21 cellular contexts compared by ENCODE assay signal in the genomic region with DNA sequence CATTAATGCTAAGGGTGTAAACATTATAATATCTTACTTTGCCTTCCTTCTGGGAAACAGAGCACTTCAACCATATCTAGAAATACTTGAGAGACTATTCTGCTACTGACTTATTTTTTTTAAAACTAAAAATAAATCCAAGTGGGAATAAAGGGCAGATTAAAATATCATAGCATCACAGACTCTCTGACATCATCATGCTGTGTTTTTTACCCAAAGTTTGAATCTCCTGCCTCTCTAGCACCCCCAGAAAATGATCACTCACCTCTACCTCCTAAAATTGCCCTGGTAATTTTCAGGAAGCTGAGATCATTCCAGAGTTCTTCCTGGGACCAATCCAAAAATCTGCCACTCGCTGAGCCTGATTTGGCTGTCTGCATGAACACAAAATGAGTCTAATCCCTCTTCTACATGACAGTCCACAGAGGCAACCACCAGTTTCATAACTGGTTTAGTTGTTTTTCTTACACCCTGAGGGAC.
DNase-seq lines count a peak whose midpoint lies in the region; ATAC-seq and TF ChIP-seq lines count a peak whose summit lies in the region.
"Had no signal": no experiment of that assay in that cellular context is flagged by ENCODE, and none has a peak within 500 bp of the region (broad histone marks: within the 10 kb centered on the region; RNA-seq: fewer than 3 reads in every experiment).

No MANE protein-coding gene starts in this region.

- no peak for TF ChIP-seq POLR2A in thyroid gland (IDR thresholded peaks at IDR 0.05)
- TF ChIP-seq POLR2A in GM18505 (IDR thresholded peaks at IDR 0.05; ENCODE audit: borderline replicate concordance, extremely low read depth, insufficient read depth, insufficient read length): no peak

- ATAC-seq in GM18505 (IDR thresholded peaks at IDR 0.05; ENCODE audit: unreplicated experiment): no peak
- ATAC-seq: stimulated activated naive B cell treated with anti-CD40 and anti-IgM and Interleukin-4, amounts not matched to agents 10 μg/mL and 1 μg/mL and 100 μg/mL, for 72 hours; T-cell had no signal

- H3K36me3 ChIP-seq in left ventricle myocardium inferior (no peaks in the 10 kb centered on the region), thyroid gland (no peaks in the 10 kb centered on the region), brain microvascular endothelial cell (replicated peaks) (no peaks in the 10 kb centered on the region), A673 (ENCODE audit: insufficient read depth, low read length, poor library complexity, severe bottlenecking) (no peaks in the 10 kb centered on the region)
- H3K36me3 ChIP-seq: adrenal gland, sigmoid colon, vagina had no signal

- TF ChIP-seq CTCF in left ventricle myocardium inferior (IDR thresholded peaks at IDR 0.05; ENCODE audit: borderline replicate concordance) (no peak), thyroid gland (IDR thresholded peaks at IDR 0.05) (no peak), brain microvascular endothelial cell (IDR thresholded peaks at IDR 0.05; ENCODE audit: low read depth, low read length, missing control alignments) (no peak), A673 (conservative IDR thresholded peaks at IDR 0.05; ENCODE audit: low read depth, low read length) (no peak)

- CTCF ChIA-PET in A673 (lab: Charles Lee): no interaction called here

- H3K27ac ChIP-seq in left ventricle myocardium inferior (replicated peaks): peak overlapping the region; percentile 4
- no peak overlapping the region for H3K27ac ChIP-seq in thyroid gland
- no peak overlapping the region for H3K27ac ChIP-seq in brain microvascular endothelial cell
- H3K27ac ChIP-seq in A673 (ENCODE audit: low read depth, low read length, poor library complexity, severe bottlenecking): no peak overlapping the region
- H3K27ac ChIP-seq: 22Rv1, adrenal gland, sigmoid colon, vagina had no signal

- 50 to 69% methylated on average over 1 of the region's 1 CpG for WGBS in thyroid gland, 2 donors

- intact Hi-C loops in left ventricle myocardium inferior (cut with micrococcal nuclease) (no loop called here), thyroid gland (cut with DNase I) (no loop called here), A673 (cut with micrococcal nuclease; ENCODE audit: unreplicated experiment) (no loop called here)

- H3K4me1 ChIP-seq in left ventricle myocardium inferior: peaks cover 21% of the 10 kb centered on the region
- H3K4me1 ChIP-seq in thyroid gland: no peaks in the 10 kb centered on the region
- no peaks in the 10 kb centered on the region for H3K4me1 ChIP-seq in A673 (ENCODE audit: insufficient read depth, low read length, poor library complexity, severe bottlenecking)
- H3K4me1 ChIP-seq: adrenal gland, sigmoid colon, vagina had no signal

- no peaks in the 10 kb centered on the region for H3K9me3 ChIP-seq in left ventricle myocardium inferior (replicated peaks)
- H3K9me3 ChIP-seq in thyroid gland: no peaks in the 10 kb centered on the region
- H3K9me3 ChIP-seq in A673 (ENCODE audit: low read depth, low read length, poor library complexity, severe bottlenecking): no peaks in the 10 kb centered on the region
- H3K9me3 ChIP-seq: adrenal gland, sigmoid colon, vagina had no signal

- H3K4me3 ChIP-seq in left ventricle myocardium inferior (no peak overlapping the region), thyroid gland (replicated peaks in 1 of 3) (no peak overlapping the region), brain microvascular endothelial cell (ENCODE audit: low read depth, low read length) (no peak overlapping the region), A673 (ENCODE audit: low read depth, low read length, poor library complexity, severe bottlenecking) (no peak overlapping the region)
- H3K4me3 ChIP-seq: adrenal gland, sigmoid colon, vagina had no signal

- H3K27me3 ChIP-seq in left ventricle myocardium inferior (ENCODE audit: low read depth) (no peaks in the 10 kb centered on the region), thyroid gland (no peaks in the 10 kb centered on the region), brain microvascular endothelial cell (replicated peaks) (no peaks in the 10 kb centered on the region), A673 (replicated peaks; ENCODE audit: insufficient read depth, low read depth, low read length, poor library complexity) (peaks cover 32% of the 10 kb centered on the region)
- H3K27me3 ChIP-seq: adrenal gland, sigmoid colon, vagina had no signal

- no TSS peak for BruUV-seq in A673 (replicated peaks; lab: Mats Ljungman, UMichigan)

- in situ Hi-C loops in brain microvascular endothelial cell (cut with HindIII; ENCODE audit: low pct_ligation_motif_present, low sequenced_read_pairs): no loop called here

- peak; percentile 6 for DNase-seq in DMS 273 (lab: John Stamatoyannopoulos, UW; ENCODE audit: unreplicated experiment)
- DNase-seq in DMS 273 treated with DMSO at 0.1 percent for 48 hours (lab: John Stamatoyannopoulos, UW): no peak
- peak; percentile 62 for DNase-seq in cerebellum (ENCODE audit: low spot score)
- no peak for DNase-seq in left ventricle myocardium inferior
- DNase-seq in thyroid gland: peak; percentile 9 to 18
- no peak for DNase-seq in brain microvascular endothelial cell
- DNase-seq in A673 (ENCODE audit: low spot score): no peak
- DNase-seq: activated CD4-positive, CD25-positive, alpha-beta regulatory T cell; activated naive CD4-positive, alpha-beta T cell treated with anti-CD3 and anti-CD28 coated beads for 36 hours; adrenal gland; IMR-90; NCI-H187 treated with DMSO at 0.1 percent for 48 hours; NCI-H2171 treated with DMSO at 0.1 percent for 48 hours; NCI-H748 treated with DMSO at 0.1 percent for 48 hours; posterior cingulate gyrus; sigmoid colon; stimulated activated naive B cell treated with anti-CD40 and anti-IgM and Interleukin-4, amounts not matched to agents 10 μg/mL and 1 μg/mL and 100 μg/mL, for 72 hours; T-cell had no signal

- POLR2A ChIA-PET in A673 (lab: Charles Lee; ENCODE audit: low non-redundant PET): no interaction called here

Comparison
In these comparisons a context has a peak if more than half of its experiments do, and no peak if none do; other contexts are left out.
1. DNase-seq: peak in DMS 273 (single experiment), cerebellum (single experiment) and thyroid gland (2 of 2); none in DMS 273 treated with DMSO at 0.1 percent for 48 hours (single experiment), left ventricle myocardium inferior (single experiment), brain microvascular endothelial cell (single experiment) and A673 (single experiment).